16 cellular contexts compared by ENCODE assay signal in the genomic region with DNA sequence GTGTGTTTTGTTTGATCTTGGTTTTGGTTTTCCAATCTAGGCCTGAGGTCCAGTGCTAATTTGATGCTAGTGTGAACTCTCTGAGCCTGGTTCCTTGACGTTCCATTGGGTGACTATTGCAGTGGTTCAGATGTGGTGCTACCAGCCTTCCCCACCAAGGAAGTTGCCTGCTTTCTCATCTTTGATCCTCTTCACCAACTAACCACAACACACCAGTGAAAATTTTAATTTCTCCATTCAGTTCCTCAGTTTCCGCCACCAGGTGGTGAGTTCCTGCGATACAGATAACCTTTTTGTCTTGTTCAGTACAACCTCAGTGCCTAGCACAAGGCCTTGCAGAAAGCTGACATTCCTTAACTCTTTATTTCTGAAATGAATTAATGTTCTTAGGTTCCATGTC.
DNase-seq lines count a peak whose midpoint lies in the region; ATAC-seq, FAIRE-seq and TF ChIP-seq lines count a peak whose summit lies in the region.
"Had no signal": no experiment of that assay in that cellular context is flagged by ENCODE, and none has a peak within 500 bp of the region (broad histone marks: within the 10 kb centered on the region; RNA-seq: fewer than 3 reads in every experiment).

No MANE protein-coding gene starts in this region.

- no TSS peak for BruUV-seq in Panc1 (replicated peaks; lab: Mats Ljungman, UMichigan)
- BruUV-seq in HepG2 (replicated peaks; lab: Mats Ljungman, UMichigan) = no TSS peak

- no peak overlapping the region for H3K9ac ChIP-seq in HepG2 (ENCODE audit: insufficient read depth, low read depth, low read length)

- H3K4me2 ChIP-seq in HepG2 (ENCODE audit: low read depth, low read length) = no peak overlapping the region
- H3K4me2 ChIP-seq: A549 had no signal

- H3K79me2 ChIP-seq in HepG2 (ENCODE audit: insufficient read depth, low read length) = no peaks in the 10 kb centered on the region

- H3K4me3 ChIP-seq in Panc1 (ENCODE audit: low read depth in 2 of 2, low read length in 2 of 2) (no peak overlapping the region), HepG2 (replicated peaks in 1 of 3; ENCODE audit: insufficient read depth in 1 of 3, low read depth in 2 of 3, low read length in 3 of 3) (no peak overlapping the region)
- H3K4me3 ChIP-seq: A549, ascending aorta, K562 had no signal

- H3K36me3 ChIP-seq in Panc1 (ENCODE audit: control insufficient read depth, insufficient read depth, low read length) (no peaks in the 10 kb centered on the region), HepG2 (replicated peaks in 1 of 2; ENCODE audit: control insufficient read depth in 1 of 2, insufficient read depth in 2 of 2, low read length in 2 of 2) (no peaks in the 10 kb centered on the region)
- H3K36me3 ChIP-seq: ascending aorta had no signal

- H2AFZ ChIP-seq in HepG2 (ENCODE audit: low read length) = no peak overlapping the region

- intact Hi-C loops in activated CD4-positive, alpha-beta T cell treated with anti-CD3 and anti-CD28 coated beads for 36 hours (cut with DNase I, micrococcal nuclease) = loop anchor here (2.0 to 10.0 kb wide), 3 partner anchors 120 to 1092 kb away; no protein-coding TSS in a partner anchor
- intact Hi-C loops in activated CD4-positive, alpha-beta T cell treated with anti-CD3 and anti-CD28 coated beads, Interleukin-2, amount 10 ng/mL, durations not matched to agents 24 days and 14 days (cut with micrococcal nuclease) = loop anchor here (5.0 kb wide), 1 partner anchor 1092 kb away; no protein-coding TSS in a partner anchor
- intact Hi-C loops in Panc1 (cut with micrococcal nuclease; ENCODE audit: unreplicated experiment) = no loop called here
- intact Hi-C loops in HepG2 (cut with micrococcal nuclease; ENCODE audit: unreplicated experiment) = no loop called here

- peaks cover 14% of the 10 kb centered on the region for H3K4me1 Mint-ChIP-seq in activated CD4-positive, alpha-beta T cell treated with anti-CD3 and anti-CD28 coated beads for 36 hours
- H3K4me1 Mint-ChIP-seq in activated CD4-positive, alpha-beta T cell treated with anti-CD3 and anti-CD28 coated beads, Interleukin-2, amount 10 ng/mL, durations not matched to agents 24 days and 14 days = peaks cover 4% of the 10 kb centered on the region
- H3K4me1 Mint-ChIP-seq in activated naive CD8-positive, alpha-beta T cell treated with anti-CD3 and anti-CD28 coated beads for 36 hours = peaks cover 12% of the 10 kb centered on the region

- CTCF ChIA-PET in activated CD4-positive, alpha-beta T cell treated with anti-CD3 and anti-CD28 coated beads for 36 hours (lab: Charles Lee) = interaction anchor here (1.2 kb wide), 1 partner anchor 120 kb away, joined by 5 read pairs; no protein-coding TSS in a partner anchor
- CTCF ChIA-PET in Panc1 (lab: Charles Lee) = no interaction called here
- CTCF ChIA-PET in HepG2 (lab: Yijun Ruan, JAX; ENCODE audit: low intra/inter-chr PET ratio, low total read pairs) = no interaction called here

- H3K27ac Mint-ChIP-seq in activated CD4-positive, alpha-beta T cell treated with anti-CD3 and anti-CD28 coated beads for 36 hours = no peak overlapping the region
- no peak overlapping the region for H3K27ac Mint-ChIP-seq in activated CD4-positive, alpha-beta T cell treated with anti-CD3 and anti-CD28 coated beads, Interleukin-2, amount 10 ng/mL, durations not matched to agents 24 days and 14 days
- no peak overlapping the region for H3K27ac Mint-ChIP-seq in activated naive CD8-positive, alpha-beta T cell treated with anti-CD3 and anti-CD28 coated beads for 36 hours
- H3K27ac Mint-ChIP-seq: activated CD8-positive, alpha-beta memory T cell treated with anti-CD3 and anti-CD28 coated beads, Interleukin-2, amount 10 ng/mL, durations not matched to agents 7 days and 5 days had no signal

- no peak for ATAC-seq in activated CD4-positive, alpha-beta T cell treated with anti-CD3 and anti-CD28 coated beads for 36 hours
- no peak for ATAC-seq in Panc1
- ATAC-seq in HepG2 = no peak
- ATAC-seq: A549; activated CD8-positive, alpha-beta memory T cell treated with anti-CD3 and anti-CD28 coated beads, Interleukin-2, amount 10 ng/mL, durations not matched to agents 7 days and 5 days; K562 had no signal

- H4K20me1 ChIP-seq in HepG2 (ENCODE audit: insufficient read depth, low read length) = no peaks in the 10 kb centered on the region

- peaks cover 5% of the 10 kb centered on the region for H3K36me3 Mint-ChIP-seq in activated CD4-positive, alpha-beta T cell treated with anti-CD3 and anti-CD28 coated beads for 36 hours (ENCODE audit: low read depth)
- H3K36me3 Mint-ChIP-seq in activated CD4-positive, alpha-beta T cell treated with anti-CD3 and anti-CD28 coated beads, Interleukin-2, amount 10 ng/mL, durations not matched to agents 24 days and 14 days (ENCODE audit: low read depth) = no peaks in the 10 kb centered on the region
- H3K36me3 Mint-ChIP-seq in activated naive CD8-positive, alpha-beta T cell treated with anti-CD3 and anti-CD28 coated beads for 36 hours = peaks cover 5% of the 10 kb centered on the region

- no peak for TF ChIP-seq RAD21 in HepG2 (CRISPR knock-in tag; IDR thresholded peaks at IDR 0.05)

- WGBS in HepG2 (ENCODE audit: low lambda C conversion rate) = 100% methylated on average over 3 of the region's 3 CpGs

- no peak overlapping the region for H3K4me3 Mint-ChIP-seq in activated CD4-positive, alpha-beta T cell treated with anti-CD3 and anti-CD28 coated beads for 36 hours
- no peak overlapping the region for H3K4me3 Mint-ChIP-seq in activated CD4-positive, alpha-beta T cell treated with anti-CD3 and anti-CD28 coated beads, Interleukin-2, amount 10 ng/mL, durations not matched to agents 24 days and 14 days
- no peak overlapping the region for H3K4me3 Mint-ChIP-seq in activated naive CD8-positive, alpha-beta T cell treated with anti-CD3 and anti-CD28 coated beads for 36 hours
- H3K4me3 Mint-ChIP-seq: activated CD8-positive, alpha-beta memory T cell treated with anti-CD3 and anti-CD28 coated beads, Interleukin-2, amount 10 ng/mL, durations not matched to agents 7 days and 5 days had no signal

- no peaks in the 10 kb centered on the region for H3K9me3 Mint-ChIP-seq in activated CD4-positive, alpha-beta T cell treated with anti-CD3 and anti-CD28 coated beads for 36 hours (ENCODE audit: low read depth)
- H3K9me3 Mint-ChIP-seq in activated CD4-positive, alpha-beta T cell treated with anti-CD3 and anti-CD28 coated beads, Interleukin-2, amount 10 ng/mL, durations not matched to agents 24 days and 14 days = no peaks in the 10 kb centered on the region
- no peaks in the 10 kb centered on the region for H3K9me3 Mint-ChIP-seq in activated naive CD8-positive, alpha-beta T cell treated with anti-CD3 and anti-CD28 coated beads for 36 hours

- no peak for FAIRE-seq in HepG2 (lab: Jason Lieb, UNC)
- FAIRE-seq: A549, D721Med, K562 had no signal

- no peak for TF ChIP-seq POLR2A in HepG2 (IDR thresholded peaks at IDR 0.05; ENCODE audit: insufficient read depth in 1 of 2, low read depth in 2 of 2, low read length in 2 of 2)

- POLR2A ChIA-PET in activated CD4-positive, alpha-beta T cell treated with anti-CD3 and anti-CD28 coated beads for 36 hours (lab: Charles Lee) = no interaction called here
- POLR2A ChIA-PET in Panc1 (lab: Charles Lee) (no interaction called here), HepG2 (lab: Yijun Ruan, JAX) (no interaction called here)

- peak; percentile 45 for DNase-seq in activated CD4-positive, alpha-beta T cell treated with anti-CD3 and anti-CD28 coated beads for 36 hours
- no peak for DNase-seq in activated CD4-positive, alpha-beta T cell treated with anti-CD3 and anti-CD28 coated beads, Interleukin-2, amount 10 ng/mL, durations not matched to agents 24 days and 14 days
- DNase-seq in Panc1 (ENCODE audit: low read depth, low spot score) (no peak), SKM-1 treated with dmso at 0.1 percent for 144 hours (lab: John Stamatoyannopoulos, UW; ENCODE audit: unreplicated experiment) (no peak), HepG2 (ENCODE audit: low spot score) (no peak), dedifferentiated amniotic fluid mesenchymal stem cell (ENCODE audit: extremely low spot score) (no peak)
- DNase-seq in activated naive CD8-positive, alpha-beta T cell treated with anti-CD3 and anti-CD28 coated beads for 36 hours = peak; percentile 27
- peak; percentile 22 for DNase-seq in stimulated activated CD4-positive, alpha-beta T cell treated with anti-CD3 and anti-CD28 coated beads, Interleukin-4, amount 100 ng/mL, for 24 hours
- DNase-seq: activated CD8-positive, alpha-beta memory T cell treated with anti-CD3 and anti-CD28 coated beads, Interleukin-2, amount 10 ng/mL, durations not matched to agents 7 days and 5 days; GOT3; NCI-H524; T1000 had no signal

- H3K4me1 ChIP-seq in Panc1 (ENCODE audit: control insufficient read depth, insufficient read depth, low read length) = peaks cover 9% of the 10 kb centered on the region; the same call in 1 of the 2 replicates
- H3K4me1 ChIP-seq in HepG2 (ENCODE audit: insufficient read depth, low read length) = peaks cover 10% of the 10 kb centered on the region

- in situ Hi-C loops in Panc1 (cut with HindIII; ENCODE audit: low pct_unique_long_range_greater_than_20kb, low sequenced_read_pairs) = no loop called here
- in situ Hi-C loops in HepG2 (cut with HindIII; ENCODE audit: extremely low pct_ligation_motif_present, low pct_unique_long_range_greater_than_20kb) = no loop called here

- TF ChIP-seq CTCF in Panc1 (IDR thresholded peaks at IDR 0.05) (peak; percentile 22; the same call in 1 of the 2 replicates), HepG2 (CRISPR knock-in tag; IDR thresholded peaks at IDR 0.05) (no peak)

- H3K27me3 Mint-ChIP-seq in activated CD4-positive, alpha-beta T cell treated with anti-CD3 and anti-CD28 coated beads for 36 hours = no peaks in the 10 kb centered on the region
- no peaks in the 10 kb centered on the region for H3K27me3 Mint-ChIP-seq in activated CD4-positive, alpha-beta T cell treated with anti-CD3 and anti-CD28 coated beads, Interleukin-2, amount 10 ng/mL, durations not matched to agents 24 days and 14 days
- H3K27me3 Mint-ChIP-seq in activated naive CD8-positive, alpha-beta T cell treated with anti-CD3 and anti-CD28 coated beads for 36 hours = no peaks in the 10 kb centered on the region
- H3K27me3 Mint-ChIP-seq: activated CD8-positive, alpha-beta memory T cell treated with anti-CD3 and anti-CD28 coated beads, Interleukin-2, amount 10 ng/mL, durations not matched to agents 7 days and 5 days had no signal

- H3K9me3 ChIP-seq in Panc1 (ENCODE audit: control insufficient read depth, insufficient read depth, low read depth, low read length) (no peaks in the 10 kb centered on the region), HepG2 (ENCODE audit: low read length) (no peaks in the 10 kb centered on the region)
- H3K9me3 ChIP-seq: A549, ascending aorta had no signal

- TF ChIP-seq EP300 in HepG2 (IDR thresholded peaks at IDR 0.05; ENCODE audit: low read depth in 2 of 2, low read length in 2 of 2) = no peak
- TF ChIP-seq EP300 in HepG2 (CRISPR knock-in tag; IDR thresholded peaks at IDR 0.05; ENCODE audit: borderline replicate concordance) = no peak

- H3K27me3 ChIP-seq in Panc1 (ENCODE audit: control insufficient read depth, insufficient read depth, low read length) (no peaks in the 10 kb centered on the region), HepG2 (ENCODE audit: control insufficient read depth in 1 of 2, insufficient read depth in 2 of 2, low read length in 2 of 2) (no peaks in the 10 kb centered on the region)
- H3K27me3 ChIP-seq: ascending aorta had no signal

- no peak overlapping the region for H3K27ac ChIP-seq in Panc1 (ENCODE audit: low read length)
- H3K27ac ChIP-seq in HepG2 (ENCODE audit: extremely low read length, insufficient read depth, low read length) = no peak overlapping the region
- H3K27ac ChIP-seq: A549, ascending aorta had no signal

Comparison
In these comparisons a context has a peak if more than half of its experiments do, and no peak if none do; other contexts are left out.
1. DNase-seq: peak in activated CD4-positive, alpha-beta T cell treated with anti-CD3 and anti-CD28 coated beads for 36 hours (single experiment), activated naive CD8-positive, alpha-beta T cell treated with anti-CD3 and anti-CD28 coated beads for 36 hours (single experiment) and stimulated activated CD4-positive, alpha-beta T cell treated with anti-CD3 and anti-CD28 coated beads, Interleukin-4, amount 100 ng/mL, for 24 hours (single experiment); none in activated CD4-positive, alpha-beta T cell treated with anti-CD3 and anti-CD28 coated beads, Interleukin-2, amount 10 ng/mL, durations not matched to agents 24 days and 14 days (single experiment), Panc1 (single experiment), SKM-1 treated with dmso at 0.1 percent for 144 hours (single experiment), HepG2 (single experiment) and dedifferentiated amniotic fluid mesenchymal stem cell (single experiment).
2. intact Hi-C loops: an anchor here in activated CD4-positive, alpha-beta T cell treated with anti-CD3 and anti-CD28 coated beads for 36 hours (2.0 to 10.0 kb wide) and activated CD4-positive, alpha-beta T cell treated with anti-CD3 and anti-CD28 coated beads, Interleukin-2, amount 10 ng/mL, durations not matched to agents 24 days and 14 days (5.0 kb wide); none called in Panc1 and HepG2.